Comparison of ENCODE assay signal across 1 cellular context in genomic region chr6:110746680-110747079, GRCh38.
TF ChIP-seq lines count a peak whose summit lies in the region.

No MANE protein-coding gene starts in this region.

TF ChIP-seq in HepG2, 621 proteins besides CTCF, POLR2A, EP300 and RAD21 (continued from another document and continues in another):
- TF ChIP-seq PAXIP1 (CRISPR knock-in tag; conservative IDR thresholded peaks at IDR 0.05), result peak; percentile 79
- TF ChIP-seq THAP8 (CRISPR knock-in tag; IDR thresholded peaks at IDR 0.05; ENCODE audit: borderline replicate concordance), result no peak
- TF ChIP-seq BORCS8-MEF2B (CRISPR knock-in tag; IDR thresholded peaks at IDR 0.05), result no peak
- TF ChIP-seq DR1 (CRISPR knock-in tag; IDR thresholded peaks at IDR 0.05), result no peak
- TF ChIP-seq MAFG (CRISPR knock-in tag; IDR thresholded peaks at IDR 0.05), result no peak
- no peak for TF ChIP-seq ZNF136 (CRISPR knock-in tag; IDR thresholded peaks at IDR 0.05; ENCODE audit: low read depth)
- TF ChIP-seq DMTF1 (CRISPR knock-in tag; IDR thresholded peaks at IDR 0.05), result no peak
- TF ChIP-seq ARID3A (IDR thresholded peaks at IDR 0.05; ENCODE audit: low read depth, low read length), result peak; percentile 32; the same call in 1 of the 2 replicates
- no peak for TF ChIP-seq ZNF547 (CRISPR knock-in tag; IDR thresholded peaks at IDR 0.05)
- no peak for TF ChIP-seq PAX8 (CRISPR knock-in tag; IDR thresholded peaks at IDR 0.05; ENCODE audit: borderline replicate concordance)
- TF ChIP-seq ZNF17 (CRISPR knock-in tag; IDR thresholded peaks at IDR 0.05), result no peak
- 0 out of 2 replicates have a peak, but pooled peaks have one; percentile 26 for TF ChIP-seq ZNF652 (CRISPR knock-in tag; IDR thresholded peaks at IDR 0.05; ENCODE audit: borderline replicate concordance, low read depth)
- TF ChIP-seq ZNF282 (IDR thresholded peaks at IDR 0.05; ENCODE audit: partially characterized antibody), result no peak
- TF ChIP-seq POGZ (CRISPR knock-in tag; IDR thresholded peaks at IDR 0.05), result peak; percentile 84
- TF ChIP-seq NRL (CRISPR knock-in tag; IDR thresholded peaks at IDR 0.05; ENCODE audit: borderline replicate concordance), result no peak
- no peak for TF ChIP-seq PRDM10 (CRISPR knock-in tag; IDR thresholded peaks at IDR 0.05; ENCODE audit: low read depth)
- no peak for TF ChIP-seq ZNF619 (CRISPR knock-in tag; IDR thresholded peaks at IDR 0.05)
- TF ChIP-seq ATF1 (CRISPR knock-in tag; IDR thresholded peaks at IDR 0.05), result no peak
- TF ChIP-seq NR0B2 (CRISPR knock-in tag; IDR thresholded peaks at IDR 0.05), result no peak
- no peak for TF ChIP-seq GLI4 (CRISPR knock-in tag; IDR thresholded peaks at IDR 0.05; ENCODE audit: borderline replicate concordance)
- no peak for TF ChIP-seq ZNF879 (CRISPR knock-in tag; IDR thresholded peaks at IDR 0.05)
- TF ChIP-seq ZBTB49 (CRISPR knock-in tag; IDR thresholded peaks at IDR 0.05; ENCODE audit: borderline replicate concordance), result no peak
- TF ChIP-seq FOXO4 (CRISPR knock-in tag; conservative IDR thresholded peaks at IDR 0.05), result no peak
- no peak for TF ChIP-seq USF2 (IDR thresholded peaks at IDR 0.05; ENCODE audit: low read depth, low read length)
- no peak for TF ChIP-seq USF2 (CRISPR knock-in tag; IDR thresholded peaks at IDR 0.05; ENCODE audit: borderline replicate concordance)
- TF ChIP-seq MAFF (IDR thresholded peaks at IDR 0.05; ENCODE audit: low read depth, low read length), result no peak
- TF ChIP-seq ZNF18 (CRISPR knock-in tag; IDR thresholded peaks at IDR 0.05; ENCODE audit: insufficient replicate concordance), result no peak
- no peak for TF ChIP-seq ZKSCAN5 (CRISPR knock-in tag; IDR thresholded peaks at IDR 0.05)
- no peak for TF ChIP-seq ZNF546 (CRISPR knock-in tag; conservative IDR thresholded peaks at IDR 0.05)
- no peak for TF ChIP-seq MAX (IDR thresholded peaks at IDR 0.05)
- peak; percentile 58; the same call in 1 of the 2 replicates for TF ChIP-seq TARDBP (CRISPR knock-in tag; IDR thresholded peaks at IDR 0.05)
- no peak for TF ChIP-seq ZNF780A (CRISPR knock-in tag; IDR thresholded peaks at IDR 0.05)
